In genomic region chrX:46544527-46544926, GRCh38 we compare ENCODE assay signal across 8 cellular contexts. TPM values are rescaled to one million over a fixed set of nuclear protein-coding genes. Genes with fewer than 3 reads are reported as not detected.
DNase-seq lines count a peak whose midpoint lies in the region; ATAC-seq and TF ChIP-seq lines count a peak whose summit lies in the region.
"Not testable (repeated sequence)": the region's sequence is repeated elsewhere in the genome, so short reads cannot be mapped to it uniquely, and the experiment has no call there.

No MANE protein-coding gene starts in this region.

- CTCF ChIA-PET in IMR-90 (lab: Yijun Ruan, JAX): not testable (repeated sequence)

- intact Hi-C loops in IMR-90 (cut with micrococcal nuclease): not testable (repeated sequence)
- intact Hi-C loops in ascending aorta (cut with DNase I): loop anchor here (2.0 to 10.0 kb wide), 2 partner anchors 38 to 1670 kb away; partner anchors contain the start of gene KDM6A

- not testable (repeated sequence) for H4K5ac ChIP-seq in IMR-90 (ENCODE audit: low read depth, low read length)

- POLR2A ChIA-PET in IMR-90 (lab: Charles Lee; ENCODE audit: unreplicated experiment): not testable (repeated sequence)

- not testable (repeated sequence) for H2AK9ac ChIP-seq in IMR-90 (replicated peaks; ENCODE audit: low read depth, low read length, poor library complexity)

- not testable (repeated sequence) for BruUV-seq in IMR-90 (replicated peaks; lab: Mats Ljungman, UMichigan)

- H3K9me3 ChIP-seq in CD4-positive, CD25-positive, alpha-beta regulatory T cell (ENCODE audit: control insufficient read depth in 2 of 2, low read length in 2 of 2); IMR-90 (ENCODE audit: control insufficient read depth, insufficient read depth, low read length); ascending aorta; osteoblast (ENCODE audit: low read depth, low read length); thymus (ENCODE audit: control insufficient read depth): not testable (repeated sequence)

- H3K18ac ChIP-seq in IMR-90 (ENCODE audit: low read depth, low read length): not testable (repeated sequence)

- peak overlapping the region; percentile 83 for H3K4me3 ChIP-seq in CD4-positive, CD25-positive, alpha-beta regulatory T cell (ENCODE audit: low read depth, low read length)
- peak overlapping the region; percentile 92 for H3K4me3 ChIP-seq in IMR-90 (ENCODE audit: insufficient read depth, low read depth, low read length)
- peak overlapping the region; percentile 56 to 80 for H3K4me3 ChIP-seq in ascending aorta
- peak overlapping the region; percentile 78 for H3K4me3 ChIP-seq in epithelial cell of esophagus (ENCODE audit: low read length)
- peak overlapping the region; percentile 63 for H3K4me3 ChIP-seq in kidney epithelial cell (ENCODE audit: low read depth, low read length)
- H3K4me3 ChIP-seq in osteoblast (ENCODE audit: insufficient read depth, low read length): peak overlapping the region; percentile 86
- H3K4me3 ChIP-seq in thymus (ENCODE audit: low read length): peak overlapping the region; percentile 76

- not testable (repeated sequence) for H3K27me3 Mint-ChIP-seq in CD4-positive, CD25-positive, alpha-beta regulatory T cell; T-helper 1 cell treated with Interleukin-12 subunit alpha and Interleukin-12 subunit beta and Interleukin-4 antibody, amounts not matched to agents 30 μg/mL and 1 μg/mL, for 36 hours (ENCODE audit: low read depth)

- H3K9me3 Mint-ChIP-seq in CD4-positive, CD25-positive, alpha-beta regulatory T cell; T-helper 1 cell treated with Interleukin-12 subunit alpha and Interleukin-12 subunit beta and Interleukin-4 antibody, amounts not matched to agents 30 μg/mL and 1 μg/mL, for 36 hours: not testable (repeated sequence)

- not testable (repeated sequence) for TF ChIP-seq RAD21 in IMR-90 (IDR thresholded peaks at IDR 0.05; ENCODE audit: low read length)

- not testable (repeated sequence) for H2AFZ ChIP-seq in IMR-90 (replicated peaks; ENCODE audit: low read length, poor library complexity); osteoblast (ENCODE audit: low read length)

- H3K14ac ChIP-seq in IMR-90 (replicated peaks; ENCODE audit: low read depth, low read length): peak overlapping the region; percentile 64; the same call in 1 of the 2 replicates

- H4K20me1 ChIP-seq in IMR-90 (ENCODE audit: insufficient read depth, low read length); osteoblast (ENCODE audit: insufficient read depth, low read length): not testable (repeated sequence)

- H3K4me1 Mint-ChIP-seq in CD4-positive, CD25-positive, alpha-beta regulatory T cell: peaks cover 0 to 48% (median 18%) of the 10 kb centered on the region in 4 donors
- peaks cover 23% of the 10 kb centered on the region for H3K4me1 Mint-ChIP-seq in T-helper 1 cell treated with Interleukin-12 subunit alpha and Interleukin-12 subunit beta and Interleukin-4 antibody, amounts not matched to agents 30 μg/mL and 1 μg/mL, for 36 hours (ENCODE audit: low read depth)

- H3K56ac ChIP-seq in IMR-90 (ENCODE audit: extremely low read depth, insufficient read depth, low read length): peak overlapping the region; percentile 5; the same call in 1 of the 2 replicates

- H3K27me3 ChIP-seq in CD4-positive, CD25-positive, alpha-beta regulatory T cell (ENCODE audit: control insufficient read depth, insufficient read depth, low read length); IMR-90 (ENCODE audit: control insufficient read depth, insufficient read depth, low read length); ascending aorta; kidney epithelial cell (ENCODE audit: control insufficient read depth, insufficient read depth, low read length); osteoblast (ENCODE audit: insufficient read depth, low read length); thymus (ENCODE audit: control insufficient read depth, insufficient read depth): not testable (repeated sequence)

- H3K36me3 ChIP-seq in CD4-positive, CD25-positive, alpha-beta regulatory T cell (ENCODE audit: control insufficient read depth, insufficient read depth, low read length); IMR-90 (ENCODE audit: control insufficient read depth, insufficient read depth, low read length); ascending aorta; kidney epithelial cell (ENCODE audit: control insufficient read depth, insufficient read depth, low read length); osteoblast (ENCODE audit: insufficient read depth, low read length); thymus (ENCODE audit: control insufficient read depth, insufficient read depth): not testable (repeated sequence)

- H3K27ac ChIP-seq in CD4-positive, CD25-positive, alpha-beta regulatory T cell (ENCODE audit: insufficient read depth, low read length, poor library complexity, severe bottlenecking): peak overlapping the region; percentile 79
- not testable (repeated sequence) for H3K27ac ChIP-seq in IMR-90 (ENCODE audit: insufficient read depth, low read length); thymus (ENCODE audit: low read depth)
- H3K27ac ChIP-seq in ascending aorta (peak overlapping the region; percentile 75 to 86), osteoblast (ENCODE audit: low read depth, low read length) (peak overlapping the region; percentile 89)

- not testable (repeated sequence) for H2BK20ac ChIP-seq in IMR-90 (ENCODE audit: low read depth, low read length)

- 0 out of 4 replicates have a peak overlapping the region, but pooled peaks of 1 of the 2 experiments have one; percentile 80 for H4K8ac ChIP-seq in IMR-90 (ENCODE audit: low read depth in 2 of 2, low read length in 2 of 2)

- H3K79me2 ChIP-seq in osteoblast (ENCODE audit: insufficient read depth, low read length): peaks cover 29% of the 10 kb centered on the region

- DNase-seq in CD4-positive, CD25-positive, alpha-beta regulatory T cell; IMR-90; ascending aorta (ENCODE audit: low spot score in 2 of 2); epithelial cell of esophagus (ENCODE audit: low read depth); kidney epithelial cell (ENCODE audit: low read depth); osteoblast (ENCODE audit: insufficient read length, low spot score, missing footprints): not testable (repeated sequence)

- peak overlapping the region; percentile 94 to 99 (median 98) for H3K27ac Mint-ChIP-seq in CD4-positive, CD25-positive, alpha-beta regulatory T cell
- H3K27ac Mint-ChIP-seq in T-helper 1 cell treated with Interleukin-12 subunit alpha and Interleukin-12 subunit beta and Interleukin-4 antibody, amounts not matched to agents 30 μg/mL and 1 μg/mL, for 36 hours: peak overlapping the region; percentile 99

- TF ChIP-seq POLR2A in IMR-90 (IDR thresholded peaks at IDR 0.05; ENCODE audit: low read depth, low read length): not testable (repeated sequence)

- dilution Hi-C loops in IMR-90 (cut with HindIII; ENCODE audit: low sequenced_read_pairs, unreplicated experiment): not testable (repeated sequence)

- H3K4ac ChIP-seq in IMR-90 (ENCODE audit: low read depth, low read length): 0 out of 2 replicates have a peak overlapping the region, but pooled peaks have one; percentile 68

- peak overlapping the region; percentile 91 to 98 (median 94) for H3K4me3 Mint-ChIP-seq in CD4-positive, CD25-positive, alpha-beta regulatory T cell
- H3K4me3 Mint-ChIP-seq in T-helper 1 cell treated with Interleukin-12 subunit alpha and Interleukin-12 subunit beta and Interleukin-4 antibody, amounts not matched to agents 30 μg/mL and 1 μg/mL, for 36 hours: peak overlapping the region; percentile 99

- not testable (repeated sequence) for H2AK5ac ChIP-seq in IMR-90 (ENCODE audit: low read depth, low read length)

- TF ChIP-seq CTCF in IMR-90 (conservative IDR thresholded peaks at IDR 0.05; ENCODE audit: low read depth, low read length); ascending aorta (IDR thresholded peaks at IDR 0.05); epithelial cell of esophagus (IDR thresholded peaks at IDR 0.05; ENCODE audit: insufficient read depth, low read depth, low read length, missing control alignments); kidney epithelial cell (IDR thresholded peaks at IDR 0.05; ENCODE audit: insufficient read depth, low read length, poor library complexity, severe bottlenecking); osteoblast (IDR thresholded peaks at IDR 0.05; ENCODE audit: extremely low read depth, low read depth, low read length): not testable (repeated sequence)

- H2BK5ac ChIP-seq in IMR-90 (ENCODE audit: low read depth, low read length, poor library complexity, severe bottlenecking): peak overlapping the region; percentile 80

- H3K9me1 ChIP-seq in IMR-90 (ENCODE audit: insufficient read depth, low read length): not testable (repeated sequence)

- peaks cover 0 to 15% of the 10 kb centered on the region in 2 experiments; a peak in 2 of 4 replicates for H3K79me1 ChIP-seq in IMR-90 (ENCODE audit: low read depth in 1 of 2, low read length in 2 of 2)

- peak overlapping the region; percentile 61 for H3K9ac ChIP-seq in IMR-90 (ENCODE audit: low read depth, low read length)

- not testable (repeated sequence) for H3K23ac ChIP-seq in IMR-90 (ENCODE audit: low read depth, low read length)

- 90% methylated on average over 2 of the region's 7 CpGs; no CpG with 5 or more reads in 1 of the 2 experiments for WGBS in IMR-90 (ENCODE audit: extremely low coverage in 2 of 2, insufficient read length in 1 of 2), 2 experiments
- 66% methylated on average over 7 of the region's 7 CpGs for WGBS in thymus

- not testable (repeated sequence) for H3K36me3 Mint-ChIP-seq in CD4-positive, CD25-positive, alpha-beta regulatory T cell
- peaks cover 13% of the 10 kb centered on the region for H3K36me3 Mint-ChIP-seq in T-helper 1 cell treated with Interleukin-12 subunit alpha and Interleukin-12 subunit beta and Interleukin-4 antibody, amounts not matched to agents 30 μg/mL and 1 μg/mL, for 36 hours (ENCODE audit: low read depth)

- H3K4me1 ChIP-seq in CD4-positive, CD25-positive, alpha-beta regulatory T cell (ENCODE audit: control insufficient read depth, insufficient read depth, low read length, poor library complexity, severe bottlenecking): peaks cover 17% of the 10 kb centered on the region
- not testable (repeated sequence) for H3K4me1 ChIP-seq in IMR-90 (ENCODE audit: control insufficient read depth, insufficient read depth, low read length); ascending aorta; thymus (ENCODE audit: control insufficient read depth, insufficient read depth, low read length)
- peaks cover 18% of the 10 kb centered on the region for H3K4me1 ChIP-seq in osteoblast (ENCODE audit: insufficient read depth, low read length)

- H4K91ac ChIP-seq in IMR-90 (ENCODE audit: insufficient read depth, low read depth, low read length): not testable (repeated sequence)

- in situ Hi-C loops in IMR-90 (cut with MboI; ENCODE audit: low sequenced_read_pairs): not testable (repeated sequence)

- ATAC-seq in CD4-positive, CD25-positive, alpha-beta regulatory T cell (ENCODE audit: low read depth in 2 of 2); IMR-90 (ENCODE audit: low read depth): not testable (repeated sequence)

- H2BK15ac ChIP-seq in IMR-90 (ENCODE audit: low read depth, low read length): not testable (repeated sequence)

- H2BK120ac ChIP-seq in IMR-90 (ENCODE audit: low read depth, low read length): peak overlapping the region; percentile 0; the same call in 1 of the 2 replicates

- peak overlapping the region; percentile 87 for H3K4me2 ChIP-seq in IMR-90 (ENCODE audit: low read depth, low read length)
- H3K4me2 ChIP-seq in osteoblast (ENCODE audit: insufficient read depth, low read length): peak overlapping the region; percentile 88

RNA-seq across cellular contexts. Expression of gene ZNF674, which starts 0.7 kb away (rescaled TPM):
- total RNA-seq in CD4-positive, CD25-positive, alpha-beta regulatory T cell: 3.6 TPM
- polyA plus RNA-seq in CD4-positive, CD25-positive, alpha-beta regulatory T cell: 1 to 10 TPM in 3 of 4 donors, under 1 TPM in 1; 0.57 to 3.2 (median 2.4) TPM
- total RNA-seq in IMR-90 (2012; rRNA removed) (6.4 and 13.4 TPM in 2 replicates), ascending aorta (2.3 TPM), kidney epithelial cell (3.8 and 8.6 TPM in 2 replicates), osteoblast (4.7 and 5.6 TPM in 2 replicates)
- polyA plus RNA-seq in IMR-90 (2012; rRNA removed) (1.7 and 2.2 TPM in 2 replicates), thymus (2.8 TPM)
- 1.4 and 2.2 TPM in 2 replicates for polyA plus RNA-seq in IMR-90 (2012; cell fraction: cytosol; rRNA removed)
- 5.1 and 8.3 TPM in 2 replicates for polyA plus RNA-seq in IMR-90 (2012; cell fraction: nucleus; rRNA removed; ENCODE audit: low replicate concordance)

RNA-seq across cellular contexts. Expression of gene CHST7, which starts 29.0 kb away (rescaled TPM):
- total RNA-seq in CD4-positive, CD25-positive, alpha-beta regulatory T cell: 19.5 TPM
- 10 to 100 TPM; 34.6 to 41.0 (median 37.8) TPM for polyA plus RNA-seq in CD4-positive, CD25-positive, alpha-beta regulatory T cell
- total RNA-seq in IMR-90 (2012; rRNA removed): 2.9 and 3.3 TPM in 2 replicates
- polyA plus RNA-seq in IMR-90 (2012; rRNA removed): 4.8 and 5.5 TPM in 2 replicates
- 6.2 and 11.9 TPM in 2 replicates for polyA plus RNA-seq in IMR-90 (2012; cell fraction: cytosol; rRNA removed)
- 1.9 and 6.5 TPM in 2 replicates for polyA plus RNA-seq in IMR-90 (2012; cell fraction: nucleus; rRNA removed; ENCODE audit: low replicate concordance)
- total RNA-seq in ascending aorta: 64.6 TPM
- 5.2 and 7.7 TPM in 2 replicates for total RNA-seq in kidney epithelial cell
- 6.5 and 8.0 TPM in 2 replicates for total RNA-seq in osteoblast
- polyA plus RNA-seq in thymus: 2.6 TPM
